In the genomic region with DNA sequence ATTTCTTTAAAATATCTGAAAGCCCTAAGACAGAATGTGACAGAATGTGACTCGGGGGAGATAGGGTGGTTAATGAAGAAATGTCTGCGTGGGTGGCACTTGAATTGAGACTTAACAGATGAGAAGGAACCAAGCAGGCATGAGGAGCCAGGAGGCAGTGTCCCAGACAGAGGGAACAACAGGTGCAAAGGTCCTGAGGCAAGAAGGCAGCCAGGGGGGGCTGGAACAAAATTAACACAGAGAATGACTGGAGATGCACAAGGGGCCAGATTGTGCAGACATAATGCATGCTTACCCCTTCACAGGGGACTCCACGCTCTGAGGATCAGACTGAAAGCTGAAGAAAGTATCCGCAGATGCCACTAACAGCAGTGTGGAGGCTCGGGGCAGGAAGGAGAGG, we compare ENCODE assay signal across 2 cellular contexts.
TF ChIP-seq lines count a peak whose summit lies in the region.

No MANE protein-coding gene starts in this region.

TF ChIP-seq in HEK293, 187 proteins besides CTCF, POLR2A, EP300 and RAD21:
- TF ChIP-seq YY2 (tag by site-specific recombination; IDR thresholded peaks at IDR 0.05) (no peak), ZNF248 (tag by site-specific recombination; IDR thresholded peaks at IDR 0.05) (no peak), SCRT2 (tag by site-specific recombination; IDR thresholded peaks at IDR 0.05) (peak; percentile 80), ZNF223 (tag by site-specific recombination; IDR thresholded peaks at IDR 0.05) (no peak), BCL11B (tag by site-specific recombination; IDR thresholded peaks at IDR 0.05; ENCODE audit: low read depth) (no peak), ZNF623 (tag by site-specific recombination; IDR thresholded peaks at IDR 0.05) (peak; percentile 96), ZNF677 (tag by site-specific recombination; IDR thresholded peaks at IDR 0.05) (no peak), YY1 (tag by site-specific recombination; IDR thresholded peaks at IDR 0.05) (no peak)
- TF ChIP-seq, protein P1, sequence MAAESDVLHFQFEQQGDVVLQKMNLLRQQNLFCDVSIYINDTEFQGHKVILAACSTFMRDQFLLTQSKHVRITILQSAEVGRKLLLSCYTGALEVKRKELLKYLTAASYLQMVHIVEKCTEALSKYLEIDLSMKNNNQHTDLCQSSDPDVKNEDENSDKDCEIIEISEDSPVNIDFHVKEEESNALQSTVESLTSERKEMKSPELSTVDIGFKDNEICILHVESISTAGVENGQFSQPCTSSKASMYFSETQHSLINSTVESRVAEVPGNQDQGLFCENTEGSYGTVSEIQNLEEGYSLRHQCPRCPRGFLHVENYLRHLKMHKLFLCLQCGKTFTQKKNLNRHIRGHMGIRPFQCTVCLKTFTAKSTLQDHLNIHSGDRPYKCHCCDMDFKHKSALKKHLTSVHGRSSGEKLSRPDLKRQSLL (tag by site-specific recombination; IDR thresholded peaks at IDR 0.05), result no peak
TF ChIP-seq in HEK293: peak in this region for 2.

TF ChIP-seq in GM12878, 131 proteins besides CTCF, POLR2A, EP300 and RAD21:
- TF ChIP-seq ZSCAN29 (IDR thresholded peaks at IDR 0.05) (no peak), MXI1 (IDR thresholded peaks at IDR 0.05; ENCODE audit: low read depth, low read length) (no peak), RFX5 (IDR thresholded peaks at IDR 0.05; ENCODE audit: low read depth, low read length) (no peak), TCF7 (IDR thresholded peaks at IDR 0.05; ENCODE audit: borderline replicate concordance) (no peak), HDAC2 (IDR thresholded peaks at IDR 0.05) (no peak), GATAD2B (conservative IDR thresholded peaks at IDR 0.05; ENCODE audit: low read depth) (no peak), NFIC (IDR thresholded peaks at IDR 0.05; ENCODE audit: low read depth, low read length) (no peak), SMC3 (IDR thresholded peaks at IDR 0.05; ENCODE audit: borderline replicate concordance, low read length) (no peak), POU2F2 (IDR thresholded peaks at IDR 0.05; ENCODE audit: borderline replicate concordance, low read depth, low read length) (no peak), CHD1 (IDR thresholded peaks at IDR 0.05; ENCODE audit: low read depth, low read length) (no peak), SREBF1 (IDR thresholded peaks at IDR 0.05; ENCODE audit: low read length) (no peak), SUPT20H (IDR thresholded peaks at IDR 0.05; ENCODE audit: borderline replicate concordance, control insufficient read depth, low read depth, low read length) (no peak), MYC (IDR thresholded peaks at IDR 0.05; ENCODE audit: insufficient read depth, insufficient read length, insufficient replicate concordance, low read length, severe bottlenecking) (no peak), BRCA1 (IDR thresholded peaks at IDR 0.05; ENCODE audit: low read depth, low read length) (no peak)
- TF ChIP-seq, protein P2, sequence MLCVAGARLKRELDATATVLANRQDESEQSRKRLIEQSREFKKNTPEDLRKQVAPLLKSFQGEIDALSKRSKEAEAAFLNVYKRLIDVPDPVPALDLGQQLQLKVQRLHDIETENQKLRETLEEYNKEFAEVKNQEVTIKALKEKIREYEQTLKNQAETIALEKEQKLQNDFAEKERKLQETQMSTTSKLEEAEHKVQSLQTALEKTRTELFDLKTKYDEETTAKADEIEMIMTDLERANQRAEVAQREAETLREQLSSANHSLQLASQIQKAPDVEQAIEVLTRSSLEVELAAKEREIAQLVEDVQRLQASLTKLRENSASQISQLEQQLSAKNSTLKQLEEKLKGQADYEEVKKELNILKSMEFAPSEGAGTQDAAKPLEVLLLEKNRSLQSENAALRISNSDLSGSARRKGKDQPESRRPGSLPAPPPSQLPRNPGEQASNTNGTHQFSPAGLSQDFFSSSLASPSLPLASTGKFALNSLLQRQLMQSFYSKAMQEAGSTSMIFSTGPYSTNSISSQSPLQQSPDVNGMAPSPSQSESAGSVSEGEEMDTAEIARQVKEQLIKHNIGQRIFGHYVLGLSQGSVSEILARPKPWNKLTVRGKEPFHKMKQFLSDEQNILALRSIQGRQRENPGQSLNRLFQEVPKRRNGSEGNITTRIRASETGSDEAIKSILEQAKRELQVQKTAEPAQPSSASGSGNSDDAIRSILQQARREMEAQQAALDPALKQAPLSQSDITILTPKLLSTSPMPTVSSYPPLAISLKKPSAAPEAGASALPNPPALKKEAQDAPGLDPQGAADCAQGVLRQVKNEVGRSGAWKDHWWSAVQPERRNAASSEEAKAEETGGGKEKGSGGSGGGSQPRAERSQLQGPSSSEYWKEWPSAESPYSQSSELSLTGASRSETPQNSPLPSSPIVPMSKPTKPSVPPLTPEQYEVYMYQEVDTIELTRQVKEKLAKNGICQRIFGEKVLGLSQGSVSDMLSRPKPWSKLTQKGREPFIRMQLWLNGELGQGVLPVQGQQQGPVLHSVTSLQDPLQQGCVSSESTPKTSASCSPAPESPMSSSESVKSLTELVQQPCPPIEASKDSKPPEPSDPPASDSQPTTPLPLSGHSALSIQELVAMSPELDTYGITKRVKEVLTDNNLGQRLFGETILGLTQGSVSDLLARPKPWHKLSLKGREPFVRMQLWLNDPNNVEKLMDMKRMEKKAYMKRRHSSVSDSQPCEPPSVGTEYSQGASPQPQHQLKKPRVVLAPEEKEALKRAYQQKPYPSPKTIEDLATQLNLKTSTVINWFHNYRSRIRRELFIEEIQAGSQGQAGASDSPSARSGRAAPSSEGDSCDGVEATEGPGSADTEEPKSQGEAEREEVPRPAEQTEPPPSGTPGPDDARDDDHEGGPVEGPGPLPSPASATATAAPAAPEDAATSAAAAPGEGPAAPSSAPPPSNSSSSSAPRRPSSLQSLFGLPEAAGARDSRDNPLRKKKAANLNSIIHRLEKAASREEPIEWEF (IDR thresholded peaks at IDR 0.05; ENCODE audit: insufficient replicate concordance, low read depth, low read length), result no peak
- TF ChIP-seq, protein P3, sequence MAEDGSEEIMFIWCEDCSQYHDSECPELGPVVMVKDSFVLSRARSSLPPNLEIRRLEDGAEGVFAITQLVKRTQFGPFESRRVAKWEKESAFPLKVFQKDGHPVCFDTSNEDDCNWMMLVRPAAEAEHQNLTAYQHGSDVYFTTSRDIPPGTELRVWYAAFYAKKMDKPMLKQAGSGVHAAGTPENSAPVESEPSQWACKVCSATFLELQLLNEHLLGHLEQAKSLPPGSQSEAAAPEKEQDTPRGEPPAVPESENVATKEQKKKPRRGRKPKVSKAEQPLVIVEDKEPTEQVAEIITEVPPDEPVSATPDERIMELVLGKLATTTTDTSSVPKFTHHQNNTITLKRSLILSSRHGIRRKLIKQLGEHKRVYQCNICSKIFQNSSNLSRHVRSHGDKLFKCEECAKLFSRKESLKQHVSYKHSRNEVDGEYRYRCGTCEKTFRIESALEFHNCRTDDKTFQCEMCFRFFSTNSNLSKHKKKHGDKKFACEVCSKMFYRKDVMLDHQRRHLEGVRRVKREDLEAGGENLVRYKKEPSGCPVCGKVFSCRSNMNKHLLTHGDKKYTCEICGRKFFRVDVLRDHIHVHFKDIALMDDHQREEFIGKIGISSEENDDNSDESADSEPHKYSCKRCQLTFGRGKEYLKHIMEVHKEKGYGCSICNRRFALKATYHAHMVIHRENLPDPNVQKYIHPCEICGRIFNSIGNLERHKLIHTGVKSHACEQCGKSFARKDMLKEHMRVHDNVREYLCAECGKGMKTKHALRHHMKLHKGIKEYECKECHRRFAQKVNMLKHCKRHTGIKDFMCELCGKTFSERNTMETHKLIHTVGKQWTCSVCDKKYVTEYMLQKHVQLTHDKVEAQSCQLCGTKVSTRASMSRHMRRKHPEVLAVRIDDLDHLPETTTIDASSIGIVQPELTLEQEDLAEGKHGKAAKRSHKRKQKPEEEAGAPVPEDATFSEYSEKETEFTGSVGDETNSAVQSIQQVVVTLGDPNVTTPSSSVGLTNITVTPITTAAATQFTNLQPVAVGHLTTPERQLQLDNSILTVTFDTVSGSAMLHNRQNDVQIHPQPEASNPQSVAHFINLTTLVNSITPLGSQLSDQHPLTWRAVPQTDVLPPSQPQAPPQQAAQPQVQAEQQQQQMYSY (CRISPR knock-in tag; IDR thresholded peaks at IDR 0.05), result no peak
- TF ChIP-seq, protein P4, sequence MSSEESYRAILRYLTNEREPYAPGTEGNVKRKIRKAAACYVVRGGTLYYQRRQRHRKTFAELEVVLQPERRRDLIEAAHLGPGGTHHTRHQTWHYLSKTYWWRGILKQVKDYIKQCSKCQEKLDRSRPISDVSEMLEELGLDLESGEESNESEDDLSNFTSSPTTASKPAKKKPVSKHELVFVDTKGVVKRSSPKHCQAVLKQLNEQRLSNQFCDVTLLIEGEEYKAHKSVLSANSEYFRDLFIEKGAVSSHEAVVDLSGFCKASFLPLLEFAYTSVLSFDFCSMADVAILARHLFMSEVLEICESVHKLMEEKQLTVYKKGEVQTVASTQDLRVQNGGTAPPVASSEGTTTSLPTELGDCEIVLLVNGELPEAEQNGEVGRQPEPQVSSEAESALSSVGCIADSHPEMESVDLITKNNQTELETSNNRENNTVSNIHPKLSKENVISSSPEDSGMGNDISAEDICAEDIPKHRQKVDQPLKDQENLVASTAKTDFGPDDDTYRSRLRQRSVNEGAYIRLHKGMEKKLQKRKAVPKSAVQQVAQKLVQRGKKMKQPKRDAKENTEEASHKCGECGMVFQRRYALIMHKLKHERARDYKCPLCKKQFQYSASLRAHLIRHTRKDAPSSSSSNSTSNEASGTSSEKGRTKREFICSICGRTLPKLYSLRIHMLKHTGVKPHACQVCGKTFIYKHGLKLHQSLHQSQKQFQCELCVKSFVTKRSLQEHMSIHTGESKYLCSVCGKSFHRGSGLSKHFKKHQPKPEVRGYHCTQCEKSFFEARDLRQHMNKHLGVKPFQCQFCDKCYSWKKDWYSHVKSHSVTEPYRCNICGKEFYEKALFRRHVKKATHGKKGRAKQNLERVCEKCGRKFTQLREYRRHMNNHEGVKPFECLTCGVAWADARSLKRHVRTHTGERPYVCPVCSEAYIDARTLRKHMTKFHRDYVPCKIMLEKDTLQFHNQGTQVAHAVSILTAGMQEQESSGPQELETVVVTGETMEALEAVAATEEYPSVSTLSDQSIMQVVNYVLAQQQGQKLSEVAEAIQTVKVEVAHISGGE (CRISPR knock-in tag; IDR thresholded peaks at IDR 0.05), result no peak
- TF ChIP-seq, protein P5, sequence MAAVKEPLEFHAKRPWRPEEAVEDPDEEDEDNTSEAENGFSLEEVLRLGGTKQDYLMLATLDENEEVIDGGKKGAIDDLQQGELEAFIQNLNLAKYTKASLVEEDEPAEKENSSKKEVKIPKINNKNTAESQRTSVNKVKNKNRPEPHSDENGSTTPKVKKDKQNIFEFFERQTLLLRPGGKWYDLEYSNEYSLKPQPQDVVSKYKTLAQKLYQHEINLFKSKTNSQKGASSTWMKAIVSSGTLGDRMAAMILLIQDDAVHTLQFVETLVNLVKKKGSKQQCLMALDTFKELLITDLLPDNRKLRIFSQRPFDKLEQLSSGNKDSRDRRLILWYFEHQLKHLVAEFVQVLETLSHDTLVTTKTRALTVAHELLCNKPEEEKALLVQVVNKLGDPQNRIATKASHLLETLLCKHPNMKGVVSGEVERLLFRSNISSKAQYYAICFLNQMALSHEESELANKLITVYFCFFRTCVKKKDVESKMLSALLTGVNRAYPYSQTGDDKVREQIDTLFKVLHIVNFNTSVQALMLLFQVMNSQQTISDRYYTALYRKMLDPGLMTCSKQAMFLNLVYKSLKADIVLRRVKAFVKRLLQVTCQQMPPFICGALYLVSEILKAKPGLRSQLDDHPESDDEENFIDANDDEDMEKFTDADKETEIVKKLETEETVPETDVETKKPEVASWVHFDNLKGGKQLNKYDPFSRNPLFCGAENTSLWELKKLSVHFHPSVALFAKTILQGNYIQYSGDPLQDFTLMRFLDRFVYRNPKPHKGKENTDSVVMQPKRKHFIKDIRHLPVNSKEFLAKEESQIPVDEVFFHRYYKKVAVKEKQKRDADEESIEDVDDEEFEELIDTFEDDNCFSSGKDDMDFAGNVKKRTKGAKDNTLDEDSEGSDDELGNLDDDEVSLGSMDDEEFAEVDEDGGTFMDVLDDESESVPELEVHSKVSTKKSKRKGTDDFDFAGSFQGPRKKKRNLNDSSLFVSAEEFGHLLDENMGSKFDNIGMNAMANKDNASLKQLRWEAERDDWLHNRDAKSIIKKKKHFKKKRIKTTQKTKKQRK (IDR thresholded peaks at IDR 0.05; ENCODE audit: low read depth, low read length), result no peak
- TF ChIP-seq, protein P6, sequence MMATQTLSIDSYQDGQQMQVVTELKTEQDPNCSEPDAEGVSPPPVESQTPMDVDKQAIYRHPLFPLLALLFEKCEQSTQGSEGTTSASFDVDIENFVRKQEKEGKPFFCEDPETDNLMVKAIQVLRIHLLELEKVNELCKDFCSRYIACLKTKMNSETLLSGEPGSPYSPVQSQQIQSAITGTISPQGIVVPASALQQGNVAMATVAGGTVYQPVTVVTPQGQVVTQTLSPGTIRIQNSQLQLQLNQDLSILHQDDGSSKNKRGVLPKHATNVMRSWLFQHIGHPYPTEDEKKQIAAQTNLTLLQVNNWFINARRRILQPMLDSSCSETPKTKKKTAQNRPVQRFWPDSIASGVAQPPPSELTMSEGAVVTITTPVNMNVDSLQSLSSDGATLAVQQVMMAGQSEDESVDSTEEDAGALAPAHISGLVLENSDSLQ (IDR thresholded peaks at IDR 0.05), result no peak
